Comparison of ENCODE assay signal across 25 cellular contexts in genomic region chr2:60066096-60066839, GRCh38.
"Had no signal": no experiment of that assay in that cellular context is flagged by ENCODE, and none has a peak within 500 bp of the region (broad histone marks: within the 10 kb centered on the region; RNA-seq: fewer than 3 reads in every experiment).

No MANE protein-coding gene starts in this region.

- H3K4me2 ChIP-seq: PC-9 had no signal

- H3K4me3 ChIP-seq: adrenal gland, breast epithelium, PC-9 had no signal

- DNase-seq: activated CD4-positive, alpha-beta T cell treated with anti-CD3 and anti-CD28 coated beads for 48 hours; activated CD4-positive, alpha-beta T cell treated with anti-CD3 and anti-CD28 coated beads, Interleukin-2, amount 50 U/mL, for 4 hours; activated CD4-positive, CD25-positive, alpha-beta regulatory T cell treated with anti-CD3 and anti-CD28 coated beads, Interleukin-2, amount 50 U/mL, for 72 hours; activated CD8-positive, alpha-beta memory T cell treated with anti-CD3 and anti-CD28 coated beads, Interleukin-2, amount 50 U/mL, for 48 hours; activated CD8-positive, alpha-beta T cell treated with anti-CD3 and anti-CD28 coated beads, Interleukin-2, amount 10 ng/mL, durations not matched to agents 7 days and 5 days; activated naive CD4-positive, alpha-beta T cell treated with anti-CD3 and anti-CD28 coated beads, Interleukin-2, amount 50 U/mL, for 16 hours; activated naive CD8-positive, alpha-beta T cell treated with anti-CD3 and anti-CD28 coated beads, Interleukin-2, amount 10 ng/mL, durations not matched to agents 7 days and 5 days; activated T-cell treated with anti-CD3 and anti-CD28 coated beads, Interleukin-2, amount 50 U/mL, for 1 hour; adrenal gland; aorta; caudate nucleus; MM.1S; NCI-H1048; NCI-H1417; NCI-H1694; NCI-H2029; NCI-H2107; NCI-H2171 treated with DMSO at 0.1 percent for 48 hours; NCI-H226; NCI-H510A; NCI-H526 treated with DMSO at 0.1 percent for 48 hours; PC-9; SHP77 treated with DMSO at 0.1 percent for 48 hours had no signal

- H3K36me3 ChIP-seq: adrenal gland, breast epithelium had no signal

- H3K27ac ChIP-seq: adrenal gland, breast epithelium, PC-9 had no signal

- H3K4me1 ChIP-seq: adrenal gland, breast epithelium had no signal

- H2AFZ ChIP-seq: PC-9 had no signal

- ATAC-seq: activated CD8-positive, alpha-beta T cell treated with anti-CD3 and anti-CD28 coated beads, Interleukin-2, amount 10 ng/mL, durations not matched to agents 7 days and 5 days; WTC11 had no signal

- H3K27me3 ChIP-seq: adrenal gland, breast epithelium had no signal

- H3K9me3 ChIP-seq: adrenal gland, breast epithelium had no signal
